ENCODE assay signal across 1 cellular context in genomic region chr11:64225608-64226506, GRCh38.
TF ChIP-seq lines count a peak whose summit lies in the region.

A gene with protein sequence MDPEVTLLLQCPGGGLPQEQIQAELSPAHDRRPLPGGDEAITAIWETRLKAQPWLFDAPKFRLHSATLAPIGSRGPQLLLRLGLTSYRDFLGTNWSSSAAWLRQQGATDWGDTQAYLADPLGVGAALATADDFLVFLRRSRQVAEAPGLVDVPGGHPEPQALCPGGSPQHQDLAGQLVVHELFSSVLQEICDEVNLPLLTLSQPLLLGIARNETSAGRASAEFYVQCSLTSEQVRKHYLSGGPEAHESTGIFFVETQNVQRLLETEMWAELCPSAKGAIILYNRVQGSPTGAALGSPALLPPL (plus strand): TSS chr11:64226274. CDS start chr11:64226653, 379 bp downstream.
A gene with protein sequence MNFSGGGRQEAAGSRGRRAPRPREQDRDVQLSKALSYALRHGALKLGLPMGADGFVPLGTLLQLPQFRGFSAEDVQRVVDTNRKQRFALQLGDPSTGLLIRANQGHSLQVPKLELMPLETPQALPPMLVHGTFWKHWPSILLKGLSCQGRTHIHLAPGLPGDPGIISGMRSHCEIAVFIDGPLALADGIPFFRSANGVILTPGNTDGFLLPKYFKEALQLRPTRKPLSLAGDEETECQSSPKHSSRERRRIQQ (minus strand): TSS chr11:64226186. CDS start chr11:64225860, 326 bp downstream.

TF ChIP-seq in HepG2, 621 proteins besides CTCF, POLR2A, EP300 and RAD21 (continued from another document and continues in another):
- TF ChIP-seq ZNF503 (CRISPR knock-in tag; IDR thresholded peaks at IDR 0.05) (0 out of 2 replicates have a peak, but pooled peaks have one; percentile 25), RBM39 (IDR thresholded peaks at IDR 0.05; ENCODE audit: low read depth, low read length, poor library complexity, severe bottlenecking) (no peak), NFATC3 (CRISPR knock-in tag; IDR thresholded peaks at IDR 0.05) (no peak), HOXA3 (CRISPR knock-in tag; IDR thresholded peaks at IDR 0.05) (peak; percentile 65; the same call in 1 of the 2 replicates), XBP1 (CRISPR knock-in tag; IDR thresholded peaks at IDR 0.05) (no peak), ZHX2 (IDR thresholded peaks at IDR 0.05; ENCODE audit: low read depth) (no peak), ZHX2 (CRISPR knock-in tag; IDR thresholded peaks at IDR 0.05; ENCODE audit: borderline replicate concordance) (no peak), ATRX (CRISPR knock-in tag; IDR thresholded peaks at IDR 0.05; ENCODE audit: borderline replicate concordance) (no peak), ZNF280D (CRISPR knock-in tag; IDR thresholded peaks at IDR 0.05) (no peak; the same call in 1 of the 2 replicates), EED (CRISPR knock-in tag; IDR thresholded peaks at IDR 0.05) (no peak), ZNF576 (CRISPR knock-in tag; IDR thresholded peaks at IDR 0.05) (no peak), ZNF230 (CRISPR knock-in tag; IDR thresholded peaks at IDR 0.05) (no peak), ZNF672 (CRISPR knock-in tag; IDR thresholded peaks at IDR 0.05) (no peak), ZEB1 (IDR thresholded peaks at IDR 0.05; ENCODE audit: insufficient replicate concordance, low read depth) (no peak), KDM3A (CRISPR knock-in tag; IDR thresholded peaks at IDR 0.05; ENCODE audit: low read depth) (peak; percentile 30; the same call in 1 of the 2 replicates), ZMYM4 (CRISPR knock-in tag; IDR thresholded peaks at IDR 0.05) (peak; percentile 48; the same call in 1 of the 2 replicates), ZNF589 (CRISPR knock-in tag; conservative IDR thresholded peaks at IDR 0.05) (no peak), CERS6 (CRISPR knock-in tag; IDR thresholded peaks at IDR 0.05) (no peak), TEF (CRISPR knock-in tag; IDR thresholded peaks at IDR 0.05) (no peak), PHF8 (CRISPR knock-in tag; IDR thresholded peaks at IDR 0.05) (peak; percentile 84), ZNF343 (CRISPR knock-in tag; IDR thresholded peaks at IDR 0.05) (no peak; the same call in 1 of the 2 replicates), ZKSCAN1 (IDR thresholded peaks at IDR 0.05; ENCODE audit: low read length) (no peak), SMAD9 (CRISPR knock-in tag; IDR thresholded peaks at IDR 0.05) (no peak), NRL (CRISPR knock-in tag; IDR thresholded peaks at IDR 0.05; ENCODE audit: borderline replicate concordance) (no peak), ZNF619 (CRISPR knock-in tag; IDR thresholded peaks at IDR 0.05) (no peak), ZNF549 (CRISPR knock-in tag; IDR thresholded peaks at IDR 0.05) (peak; percentile 65; the same call in 1 of the 2 replicates), ZNF354B (CRISPR knock-in tag; IDR thresholded peaks at IDR 0.05) (no peak), NR1H2 (CRISPR knock-in tag; IDR thresholded peaks at IDR 0.05; ENCODE audit: borderline replicate concordance, low read depth) (no peak), HMGA1 (CRISPR knock-in tag; conservative IDR thresholded peaks at IDR 0.05) (no peak), ZNF326 (CRISPR knock-in tag; IDR thresholded peaks at IDR 0.05; ENCODE audit: borderline replicate concordance) (no peak), ZBTB39 (CRISPR knock-in tag; IDR thresholded peaks at IDR 0.05) (no peak), ZFP36 (IDR thresholded peaks at IDR 0.05; ENCODE audit: borderline replicate concordance, low read depth, low read length, partially characterized antibody) (no peak), ZNF101 (CRISPR knock-in tag; IDR thresholded peaks at IDR 0.05; ENCODE audit: borderline replicate concordance, low read depth) (no peak), SOX13 (IDR thresholded peaks at IDR 0.05) (no peak), SOX13 (CRISPR knock-in tag; conservative IDR thresholded peaks at IDR 0.05 in 1 of 2, IDR thresholded peaks at IDR 0.05 in 1 of 2) (peak in 1 of 2 experiments; percentile 13; a peak in 1 of 4 replicates), ZSCAN21 (CRISPR knock-in tag; IDR thresholded peaks at IDR 0.05; ENCODE audit: borderline replicate concordance) (peak; percentile 48; the same call in 1 of the 2 replicates)
- TF ChIP-seq, protein P1, sequence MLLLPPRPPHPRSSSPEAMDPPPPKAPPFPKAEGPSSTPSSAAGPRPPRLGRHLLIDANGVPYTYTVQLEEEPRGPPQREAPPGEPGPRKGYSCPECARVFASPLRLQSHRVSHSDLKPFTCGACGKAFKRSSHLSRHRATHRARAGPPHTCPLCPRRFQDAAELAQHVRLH (CRISPR knock-in tag; IDR thresholded peaks at IDR 0.05; ENCODE audit: borderline replicate concordance, low read depth) = peak; percentile 56; the same call in 1 of the 2 replicates
- TF ChIP-seq, protein P2, sequence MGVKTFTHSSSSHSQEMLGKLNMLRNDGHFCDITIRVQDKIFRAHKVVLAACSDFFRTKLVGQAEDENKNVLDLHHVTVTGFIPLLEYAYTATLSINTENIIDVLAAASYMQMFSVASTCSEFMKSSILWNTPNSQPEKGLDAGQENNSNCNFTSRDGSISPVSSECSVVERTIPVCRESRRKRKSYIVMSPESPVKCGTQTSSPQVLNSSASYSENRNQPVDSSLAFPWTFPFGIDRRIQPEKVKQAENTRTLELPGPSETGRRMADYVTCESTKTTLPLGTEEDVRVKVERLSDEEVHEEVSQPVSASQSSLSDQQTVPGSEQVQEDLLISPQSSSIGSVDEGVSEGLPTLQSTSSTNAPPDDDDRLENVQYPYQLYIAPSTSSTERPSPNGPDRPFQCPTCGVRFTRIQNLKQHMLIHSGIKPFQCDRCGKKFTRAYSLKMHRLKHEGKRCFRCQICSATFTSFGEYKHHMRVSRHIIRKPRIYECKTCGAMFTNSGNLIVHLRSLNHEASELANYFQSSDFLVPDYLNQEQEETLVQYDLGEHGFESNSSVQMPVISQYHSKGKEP (CRISPR knock-in tag; IDR thresholded peaks at IDR 0.05) = no peak
- TF ChIP-seq, protein P3, sequence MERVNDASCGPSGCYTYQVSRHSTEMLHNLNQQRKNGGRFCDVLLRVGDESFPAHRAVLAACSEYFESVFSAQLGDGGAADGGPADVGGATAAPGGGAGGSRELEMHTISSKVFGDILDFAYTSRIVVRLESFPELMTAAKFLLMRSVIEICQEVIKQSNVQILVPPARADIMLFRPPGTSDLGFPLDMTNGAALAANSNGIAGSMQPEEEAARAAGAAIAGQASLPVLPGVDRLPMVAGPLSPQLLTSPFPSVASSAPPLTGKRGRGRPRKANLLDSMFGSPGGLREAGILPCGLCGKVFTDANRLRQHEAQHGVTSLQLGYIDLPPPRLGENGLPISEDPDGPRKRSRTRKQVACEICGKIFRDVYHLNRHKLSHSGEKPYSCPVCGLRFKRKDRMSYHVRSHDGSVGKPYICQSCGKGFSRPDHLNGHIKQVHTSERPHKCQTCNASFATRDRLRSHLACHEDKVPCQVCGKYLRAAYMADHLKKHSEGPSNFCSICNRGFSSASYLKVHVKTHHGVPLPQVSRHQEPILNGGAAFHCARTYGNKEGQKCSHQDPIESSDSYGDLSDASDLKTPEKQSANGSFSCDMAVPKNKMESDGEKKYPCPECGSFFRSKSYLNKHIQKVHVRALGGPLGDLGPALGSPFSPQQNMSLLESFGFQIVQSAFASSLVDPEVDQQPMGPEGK (CRISPR knock-in tag; IDR thresholded peaks at IDR 0.05) = no peak
